Comparison of ENCODE assay signal across 17 cellular contexts in genomic region chr15:48500595-48500994, GRCh38.
"Had no signal": no experiment of that assay in that cellular context is flagged by ENCODE, and none has a peak within 500 bp of the region (broad histone marks: within the 10 kb centered on the region; RNA-seq: fewer than 3 reads in every experiment).

No MANE protein-coding gene starts in this region.

- H3K27ac ChIP-seq: tibial nerve had no signal

- H3K9me3 ChIP-seq: tibial nerve, uterus had no signal

- H3K27me3 Mint-ChIP-seq: activated CD8-positive, alpha-beta T cell treated with anti-CD3 and anti-CD28 coated beads for 36 hours; naive thymus-derived CD8-positive, alpha-beta T cell had no signal

- FAIRE-seq: bronchial epithelial cell, TTC549 had no signal

- H3K4me1 Mint-ChIP-seq: activated naive CD8-positive, alpha-beta T cell treated with anti-CD3 and anti-CD28 coated beads, Interleukin-2, amount 10 ng/mL, durations not matched to agents 7 days and 5 days; endodermal cell; naive thymus-derived CD8-positive, alpha-beta T cell; stimulated activated effector memory CD8-positive, alpha-beta T cell treated with anti-CD3 and anti-CD28 coated beads, Interleukin-12 subunit alpha, Interleukin-12 subunit beta, amount 100 ng/mL, for 72 hours; WTC11 had no signal

- H3K36me3 Mint-ChIP-seq: activated naive CD8-positive, alpha-beta T cell treated with anti-CD3 and anti-CD28 coated beads, Interleukin-2, amount 10 ng/mL, durations not matched to agents 7 days and 5 days; naive thymus-derived CD8-positive, alpha-beta T cell; stimulated activated effector memory CD8-positive, alpha-beta T cell treated with anti-CD3 and anti-CD28 coated beads, Interleukin-12 subunit alpha, Interleukin-12 subunit beta, amount 100 ng/mL, for 72 hours; WTC11 had no signal

- H3K4me3 Mint-ChIP-seq: activated CD8-positive, alpha-beta T cell treated with anti-CD3 and anti-CD28 coated beads for 36 hours; activated naive CD8-positive, alpha-beta T cell treated with anti-CD3 and anti-CD28 coated beads, Interleukin-2, amount 10 ng/mL, durations not matched to agents 7 days and 5 days; activated T-cell treated with anti-CD3 and anti-CD28 coated beads, Interleukin-2, amount 50 U/mL, for 4 hours; endodermal cell; naive thymus-derived CD8-positive, alpha-beta T cell; stimulated activated effector memory CD8-positive, alpha-beta T cell treated with anti-CD3 and anti-CD28 coated beads, Interleukin-12 subunit alpha, Interleukin-12 subunit beta, amount 100 ng/mL, for 72 hours; WTC11 had no signal

- ATAC-seq: activated CD8-positive, alpha-beta T cell treated with anti-CD3 and anti-CD28 coated beads for 36 hours; activated T-cell treated with anti-CD3 and anti-CD28 coated beads, Interleukin-2, amount 50 U/mL, for 4 hours; naive thymus-derived CD8-positive, alpha-beta T cell; stimulated activated effector memory CD8-positive, alpha-beta T cell treated with anti-CD3 and anti-CD28 coated beads, Interleukin-12 subunit alpha, Interleukin-12 subunit beta, amount 100 ng/mL, for 72 hours; WTC11 had no signal

- H3K9me3 Mint-ChIP-seq: activated CD8-positive, alpha-beta T cell treated with anti-CD3 and anti-CD28 coated beads for 36 hours; activated naive CD8-positive, alpha-beta T cell treated with anti-CD3 and anti-CD28 coated beads, Interleukin-2, amount 10 ng/mL, durations not matched to agents 7 days and 5 days; activated T-cell treated with anti-CD3 and anti-CD28 coated beads, Interleukin-2, amount 50 U/mL, for 4 hours; endodermal cell; naive thymus-derived CD8-positive, alpha-beta T cell; stimulated activated effector memory CD8-positive, alpha-beta T cell treated with anti-CD3 and anti-CD28 coated beads, Interleukin-12 subunit alpha, Interleukin-12 subunit beta, amount 100 ng/mL, for 72 hours; WTC11 had no signal

- H3K36me3 ChIP-seq: uterus had no signal

- H3K27ac Mint-ChIP-seq: activated CD8-positive, alpha-beta T cell treated with anti-CD3 and anti-CD28 coated beads for 36 hours; activated naive CD8-positive, alpha-beta T cell treated with anti-CD3 and anti-CD28 coated beads, Interleukin-2, amount 10 ng/mL, durations not matched to agents 7 days and 5 days; endodermal cell; stimulated activated effector memory CD8-positive, alpha-beta T cell treated with anti-CD3 and anti-CD28 coated beads, Interleukin-12 subunit alpha, Interleukin-12 subunit beta, amount 100 ng/mL, for 72 hours; WTC11 had no signal

- DNase-seq: activated CD4-positive, alpha-beta T cell treated with anti-CD3 and anti-CD28 coated beads for 4 hours; activated CD8-positive, alpha-beta T cell treated with anti-CD3 and anti-CD28 coated beads for 36 hours; activated effector memory CD4-positive, alpha-beta T cell treated with Interleukin-2 at 50 U/mL for 16 hours; activated naive CD8-positive, alpha-beta T cell treated with anti-CD3 and anti-CD28 coated beads, Interleukin-2, amount 10 ng/mL, durations not matched to agents 7 days and 5 days; activated T-cell treated with anti-CD3 and anti-CD28 coated beads, Interleukin-2, amount 50 U/mL, for 4 hours; aorta; endodermal cell; erythroblast; islet precursor cell; naive thymus-derived CD8-positive, alpha-beta T cell; T-helper 2 cell; uterus had no signal

- H3K27me3 ChIP-seq: tibial nerve, uterus had no signal

- H3K4me3 ChIP-seq: tibial nerve, uterus had no signal

- H3K4me1 ChIP-seq: tibial nerve, uterus had no signal
